ENCODE assay signal across 1 cellular context in the genomic region with DNA sequence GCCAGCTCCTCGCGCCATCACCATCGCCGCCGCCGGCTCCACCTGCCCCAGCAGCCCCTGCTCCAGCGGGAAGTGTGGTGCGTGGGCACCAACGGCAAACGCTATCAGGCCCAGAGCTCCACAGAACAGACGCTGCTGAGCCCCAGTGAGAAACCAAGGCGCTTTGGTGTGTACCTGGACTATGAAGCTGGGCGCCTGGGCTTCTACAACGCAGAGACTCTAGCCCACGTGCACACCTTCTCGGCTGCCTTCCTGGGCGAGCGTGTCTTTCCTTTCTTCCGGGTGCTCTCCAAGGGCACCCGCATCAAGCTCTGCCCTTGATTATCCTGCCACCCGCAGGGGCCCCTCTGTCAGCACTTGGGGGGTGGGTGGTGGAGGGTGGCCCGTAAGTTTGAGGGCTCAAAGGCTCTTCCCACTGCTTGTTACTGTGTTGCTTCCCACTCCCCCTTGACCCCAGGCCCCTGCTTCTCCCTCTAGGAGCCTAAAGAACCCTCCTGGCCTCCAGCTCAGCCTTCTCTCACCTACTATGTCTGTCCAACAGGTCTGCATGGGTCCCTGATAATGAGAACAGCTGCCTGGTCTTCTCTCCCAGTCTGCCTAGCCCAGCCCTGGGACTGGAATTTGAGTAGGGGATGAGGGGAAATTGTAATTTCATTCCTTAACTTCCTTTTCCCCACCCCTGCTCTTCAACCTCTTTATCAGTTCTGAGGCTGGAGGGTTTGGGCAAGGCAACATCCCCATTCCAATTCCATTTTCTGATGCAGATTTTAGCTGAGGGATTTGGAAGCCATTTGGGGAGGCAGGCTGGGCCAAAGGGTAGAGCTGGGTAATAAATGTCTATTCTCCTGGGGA.
TF ChIP-seq lines count a peak whose summit lies in the region.

No MANE protein-coding gene starts in this region.

TF ChIP-seq in WTC11, 78 proteins besides CTCF, POLR2A, EP300 and RAD21 (continued from another document):
- TF ChIP-seq, protein P1, sequence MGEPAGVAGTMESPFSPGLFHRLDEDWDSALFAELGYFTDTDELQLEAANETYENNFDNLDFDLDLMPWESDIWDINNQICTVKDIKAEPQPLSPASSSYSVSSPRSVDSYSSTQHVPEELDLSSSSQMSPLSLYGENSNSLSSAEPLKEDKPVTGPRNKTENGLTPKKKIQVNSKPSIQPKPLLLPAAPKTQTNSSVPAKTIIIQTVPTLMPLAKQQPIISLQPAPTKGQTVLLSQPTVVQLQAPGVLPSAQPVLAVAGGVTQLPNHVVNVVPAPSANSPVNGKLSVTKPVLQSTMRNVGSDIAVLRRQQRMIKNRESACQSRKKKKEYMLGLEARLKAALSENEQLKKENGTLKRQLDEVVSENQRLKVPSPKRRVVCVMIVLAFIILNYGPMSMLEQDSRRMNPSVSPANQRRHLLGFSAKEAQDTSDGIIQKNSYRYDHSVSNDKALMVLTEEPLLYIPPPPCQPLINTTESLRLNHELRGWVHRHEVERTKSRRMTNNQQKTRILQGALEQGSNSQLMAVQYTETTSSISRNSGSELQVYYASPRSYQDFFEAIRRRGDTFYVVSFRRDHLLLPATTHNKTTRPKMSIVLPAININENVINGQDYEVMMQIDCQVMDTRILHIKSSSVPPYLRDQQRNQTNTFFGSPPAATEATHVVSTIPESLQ (CRISPR knock-in tag; IDR thresholded peaks at IDR 0.05) = no peak
- TF ChIP-seq, protein P2, sequence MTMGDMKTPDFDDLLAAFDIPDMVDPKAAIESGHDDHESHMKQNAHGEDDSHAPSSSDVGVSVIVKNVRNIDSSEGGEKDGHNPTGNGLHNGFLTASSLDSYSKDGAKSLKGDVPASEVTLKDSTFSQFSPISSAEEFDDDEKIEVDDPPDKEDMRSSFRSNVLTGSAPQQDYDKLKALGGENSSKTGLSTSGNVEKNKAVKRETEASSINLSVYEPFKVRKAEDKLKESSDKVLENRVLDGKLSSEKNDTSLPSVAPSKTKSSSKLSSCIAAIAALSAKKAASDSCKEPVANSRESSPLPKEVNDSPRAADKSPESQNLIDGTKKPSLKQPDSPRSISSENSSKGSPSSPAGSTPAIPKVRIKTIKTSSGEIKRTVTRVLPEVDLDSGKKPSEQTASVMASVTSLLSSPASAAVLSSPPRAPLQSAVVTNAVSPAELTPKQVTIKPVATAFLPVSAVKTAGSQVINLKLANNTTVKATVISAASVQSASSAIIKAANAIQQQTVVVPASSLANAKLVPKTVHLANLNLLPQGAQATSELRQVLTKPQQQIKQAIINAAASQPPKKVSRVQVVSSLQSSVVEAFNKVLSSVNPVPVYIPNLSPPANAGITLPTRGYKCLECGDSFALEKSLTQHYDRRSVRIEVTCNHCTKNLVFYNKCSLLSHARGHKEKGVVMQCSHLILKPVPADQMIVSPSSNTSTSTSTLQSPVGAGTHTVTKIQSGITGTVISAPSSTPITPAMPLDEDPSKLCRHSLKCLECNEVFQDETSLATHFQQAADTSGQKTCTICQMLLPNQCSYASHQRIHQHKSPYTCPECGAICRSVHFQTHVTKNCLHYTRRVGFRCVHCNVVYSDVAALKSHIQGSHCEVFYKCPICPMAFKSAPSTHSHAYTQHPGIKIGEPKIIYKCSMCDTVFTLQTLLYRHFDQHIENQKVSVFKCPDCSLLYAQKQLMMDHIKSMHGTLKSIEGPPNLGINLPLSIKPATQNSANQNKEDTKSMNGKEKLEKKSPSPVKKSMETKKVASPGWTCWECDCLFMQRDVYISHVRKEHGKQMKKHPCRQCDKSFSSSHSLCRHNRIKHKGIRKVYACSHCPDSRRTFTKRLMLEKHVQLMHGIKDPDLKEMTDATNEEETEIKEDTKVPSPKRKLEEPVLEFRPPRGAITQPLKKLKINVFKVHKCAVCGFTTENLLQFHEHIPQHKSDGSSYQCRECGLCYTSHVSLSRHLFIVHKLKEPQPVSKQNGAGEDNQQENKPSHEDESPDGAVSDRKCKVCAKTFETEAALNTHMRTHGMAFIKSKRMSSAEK (CRISPR knock-in tag; IDR thresholded peaks at IDR 0.05; ENCODE audit: borderline replicate concordance) = peak; percentile 73; the same call in 1 of the 2 replicates
- TF ChIP-seq, protein P3, sequence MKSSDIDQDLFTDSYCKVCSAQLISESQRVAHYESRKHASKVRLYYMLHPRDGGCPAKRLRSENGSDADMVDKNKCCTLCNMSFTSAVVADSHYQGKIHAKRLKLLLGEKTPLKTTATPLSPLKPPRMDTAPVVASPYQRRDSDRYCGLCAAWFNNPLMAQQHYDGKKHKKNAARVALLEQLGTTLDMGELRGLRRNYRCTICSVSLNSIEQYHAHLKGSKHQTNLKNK (CRISPR knock-in tag; IDR thresholded peaks at IDR 0.05) = 0 out of 2 replicates have a peak, but pooled peaks have one; percentile 41
- TF ChIP-seq ZBTB21 (CRISPR knock-in tag; IDR thresholded peaks at IDR 0.05; ENCODE audit: borderline replicate concordance) = no peak
- 0 out of 2 replicates have a peak, but pooled peaks have one; percentile 55 for TF ChIP-seq AFF4 (CRISPR knock-in tag; IDR thresholded peaks at IDR 0.05; ENCODE audit: borderline replicate concordance)
- TF ChIP-seq, protein P4, sequence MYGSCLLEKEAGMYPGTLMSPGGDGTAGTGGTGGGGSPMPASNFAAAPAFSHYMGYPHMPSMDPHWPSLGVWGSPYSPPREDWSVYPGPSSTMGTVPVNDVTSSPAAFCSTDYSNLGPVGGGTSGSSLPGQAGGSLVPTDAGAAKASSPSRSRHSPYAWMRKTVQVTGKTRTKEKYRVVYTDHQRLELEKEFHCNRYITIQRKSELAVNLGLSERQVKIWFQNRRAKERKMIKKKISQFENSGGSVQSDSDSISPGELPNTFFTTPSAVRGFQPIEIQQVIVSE (CRISPR knock-in tag; IDR thresholded peaks at IDR 0.05; ENCODE audit: borderline replicate concordance) = peak; percentile 9; the same call in 1 of the 2 replicates
- TF ChIP-seq ZNF671 (CRISPR knock-in tag; IDR thresholded peaks at IDR 0.05) = peak; percentile 85
